ENCODE assay signal across 1 cellular context in genomic region chr12:116916714-116917114, GRCh38.
A peak's percentile ranks its signal among the peaks of the same experiment; 100 is the strongest.
TF ChIP-seq lines count a peak whose summit lies in the region.

No MANE protein-coding gene starts in this region.

TF ChIP-seq in HEK293, 187 proteins besides CTCF, POLR2A, EP300 and RAD21 (continued from another document):
- TF ChIP-seq KLF7 (tag by site-specific recombination; IDR thresholded peaks at IDR 0.05; ENCODE audit: borderline replicate concordance), result peak; percentile 92
- peak; percentile 72 for TF ChIP-seq ZSCAN5A (tag by site-specific recombination; IDR thresholded peaks at IDR 0.05)
- peak; percentile 42; the same call in 1 of the 2 replicates for TF ChIP-seq ZNF544 (tag by site-specific recombination; IDR thresholded peaks at IDR 0.05)
- TF ChIP-seq ZNF157 (tag by site-specific recombination; IDR thresholded peaks at IDR 0.05), result peak; percentile 59
- peak; percentile 67; the same call in 1 of the 2 replicates for TF ChIP-seq ZNF621 (tag by site-specific recombination; IDR thresholded peaks at IDR 0.05)
- peak; percentile 91; the same call in 1 of the 2 replicates for TF ChIP-seq ZNF169 (tag by site-specific recombination; IDR thresholded peaks at IDR 0.05)
- TF ChIP-seq ZNF174 (tag by site-specific recombination; IDR thresholded peaks at IDR 0.05), result no peak
- peak; percentile 99 for TF ChIP-seq ZFP37 (tag by site-specific recombination; IDR thresholded peaks at IDR 0.05)
- TF ChIP-seq ZNF366 (tag by site-specific recombination; conservative IDR thresholded peaks at IDR 0.05), result peak; percentile 75
- TF ChIP-seq WT1 (tag by site-specific recombination; IDR thresholded peaks at IDR 0.05), result no peak
- peak; percentile 57 for TF ChIP-seq ZNF623 (tag by site-specific recombination; IDR thresholded peaks at IDR 0.05)
- TF ChIP-seq KLF9 (tag by site-specific recombination; IDR thresholded peaks at IDR 0.05; ENCODE audit: low read depth), result peak; percentile 93
- TF ChIP-seq GLIS1 (tag by site-specific recombination; IDR thresholded peaks at IDR 0.05), result peak; percentile 61
- no peak for TF ChIP-seq GLI2 (tag by site-specific recombination; IDR thresholded peaks at IDR 0.05; ENCODE audit: borderline replicate concordance, low read depth)
- TF ChIP-seq ZNF677 (tag by site-specific recombination; IDR thresholded peaks at IDR 0.05), result no peak
- TF ChIP-seq ZBTB26 (tag by site-specific recombination; optimal IDR thresholded peaks at IDR 0.05), result peak; percentile 35
- TF ChIP-seq ZNF510 (tag by site-specific recombination; IDR thresholded peaks at IDR 0.05; ENCODE audit: insufficient replicate concordance), result no peak
- peak; percentile 58 for TF ChIP-seq ZNF654 (tag by site-specific recombination; IDR thresholded peaks at IDR 0.05; ENCODE audit: low read depth)
- TF ChIP-seq ZNF521 (tag by site-specific recombination; IDR thresholded peaks at IDR 0.05), result no peak
- no peak; the same call in none of the 2 replicates for TF ChIP-seq ZNF776 (tag by site-specific recombination; IDR thresholded peaks at IDR 0.05; ENCODE audit: borderline replicate concordance)
- no peak for TF ChIP-seq ZNF202 (tag by site-specific recombination; IDR thresholded peaks at IDR 0.05; ENCODE audit: borderline replicate concordance)
- TF ChIP-seq, protein P1, sequence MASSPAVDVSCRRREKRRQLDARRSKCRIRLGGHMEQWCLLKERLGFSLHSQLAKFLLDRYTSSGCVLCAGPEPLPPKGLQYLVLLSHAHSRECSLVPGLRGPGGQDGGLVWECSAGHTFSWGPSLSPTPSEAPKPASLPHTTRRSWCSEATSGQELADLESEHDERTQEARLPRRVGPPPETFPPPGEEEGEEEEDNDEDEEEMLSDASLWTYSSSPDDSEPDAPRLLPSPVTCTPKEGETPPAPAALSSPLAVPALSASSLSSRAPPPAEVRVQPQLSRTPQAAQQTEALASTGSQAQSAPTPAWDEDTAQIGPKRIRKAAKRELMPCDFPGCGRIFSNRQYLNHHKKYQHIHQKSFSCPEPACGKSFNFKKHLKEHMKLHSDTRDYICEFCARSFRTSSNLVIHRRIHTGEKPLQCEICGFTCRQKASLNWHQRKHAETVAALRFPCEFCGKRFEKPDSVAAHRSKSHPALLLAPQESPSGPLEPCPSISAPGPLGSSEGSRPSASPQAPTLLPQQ (tag by site-specific recombination; IDR thresholded peaks at IDR 0.05), result peak; percentile 96
- no peak for TF ChIP-seq ZNF645 (tag by site-specific recombination; IDR thresholded peaks at IDR 0.05)
- TF ChIP-seq ZNF707 (tag by site-specific recombination; IDR thresholded peaks at IDR 0.05), result peak; percentile 65; the same call in 1 of the 2 replicates
- TF ChIP-seq ZSCAN4 (tag by site-specific recombination; IDR thresholded peaks at IDR 0.05), result peak; percentile 99
- TF ChIP-seq ZNF518A (tag by site-specific recombination; conservative IDR thresholded peaks at IDR 0.05; ENCODE audit: low read depth), result peak; percentile 48
- no peak for TF ChIP-seq ZNF670 (tag by site-specific recombination; IDR thresholded peaks at IDR 0.05; ENCODE audit: low read depth)
- TF ChIP-seq, protein P2, sequence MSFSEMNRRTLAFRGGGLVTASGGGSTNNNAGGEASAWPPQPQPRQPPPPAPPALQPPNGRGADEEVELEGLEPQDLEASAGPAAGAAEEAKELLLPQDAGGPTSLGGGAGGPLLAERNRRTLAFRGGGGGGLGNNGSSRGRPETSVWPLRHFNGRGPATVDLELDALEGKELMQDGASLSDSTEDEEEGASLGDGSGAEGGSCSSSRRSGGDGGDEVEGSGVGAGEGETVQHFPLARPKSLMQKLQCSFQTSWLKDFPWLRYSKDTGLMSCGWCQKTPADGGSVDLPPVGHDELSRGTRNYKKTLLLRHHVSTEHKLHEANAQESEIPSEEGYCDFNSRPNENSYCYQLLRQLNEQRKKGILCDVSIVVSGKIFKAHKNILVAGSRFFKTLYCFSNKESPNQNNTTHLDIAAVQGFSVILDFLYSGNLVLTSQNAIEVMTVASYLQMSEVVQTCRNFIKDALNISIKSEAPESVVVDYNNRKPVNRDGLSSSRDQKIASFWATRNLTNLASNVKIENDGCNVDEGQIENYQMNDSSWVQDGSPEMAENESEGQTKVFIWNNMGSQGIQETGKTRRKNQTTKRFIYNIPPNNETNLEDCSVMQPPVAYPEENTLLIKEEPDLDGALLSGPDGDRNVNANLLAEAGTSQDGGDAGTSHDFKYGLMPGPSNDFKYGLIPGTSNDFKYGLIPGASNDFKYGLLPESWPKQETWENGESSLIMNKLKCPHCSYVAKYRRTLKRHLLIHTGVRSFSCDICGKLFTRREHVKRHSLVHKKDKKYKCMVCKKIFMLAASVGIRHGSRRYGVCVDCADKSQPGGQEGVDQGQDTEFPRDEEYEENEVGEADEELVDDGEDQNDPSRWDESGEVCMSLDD (tag by site-specific recombination; IDR thresholded peaks at IDR 0.05), result peak; percentile 97
- TF ChIP-seq ZFP41 (tag by site-specific recombination; IDR thresholded peaks at IDR 0.05; ENCODE audit: borderline replicate concordance), result no peak
- 0 out of 2 replicates have a peak, but pooled peaks have one; percentile 45 for TF ChIP-seq ZNF488 (tag by site-specific recombination; IDR thresholded peaks at IDR 0.05)
- TF ChIP-seq ZNF629 (tag by site-specific recombination; IDR thresholded peaks at IDR 0.05), result peak; percentile 82
